Comparison of ENCODE assay signal across 9 cellular contexts in genomic region chr11:66350560-66351095, GRCh38. TPM values are rescaled to one million over a fixed set of nuclear protein-coding genes. Genes with fewer than 3 reads are reported as not detected.
A peak's percentile ranks its signal among the peaks of the same experiment; 100 is the strongest.
DNase-seq lines count a peak whose midpoint lies in the region; ATAC-seq and TF ChIP-seq lines count a peak whose summit lies in the region.
"Not testable (repeated sequence)": the region's sequence is repeated elsewhere in the genome, so short reads cannot be mapped to it uniquely, and the experiment has no call there.
"Had no signal": no experiment of that assay in that cellular context is flagged by ENCODE, and none has a peak within 500 bp of the region (broad histone marks: within the 10 kb centered on the region; RNA-seq: fewer than 3 reads in every experiment).

No MANE protein-coding gene starts in this region.

- H4K20me1 ChIP-seq in hepatocyte (ENCODE audit: insufficient read depth, poor library complexity, severe bottlenecking) = not testable (repeated sequence)

- TF ChIP-seq CTCF in Peyer's patch (IDR thresholded peaks at IDR 0.05); body of pancreas (IDR thresholded peaks at IDR 0.05); hepatocyte (IDR thresholded peaks at IDR 0.05; ENCODE audit: poor library complexity); right lobe of liver (IDR thresholded peaks at IDR 0.05); stomach (IDR thresholded peaks at IDR 0.05): not testable (repeated sequence)

- WGBS in body of pancreas, 2 donors = 35 to 53% methylated on average over 8 of the region's 8 CpGs
- WGBS in hepatocyte (ENCODE audit: low lambda C conversion rate, missing lambda C conversion rate) = 64% methylated on average over 8 of the region's 8 CpGs
- 33% methylated on average over 8 of the region's 8 CpGs for whole genome bisulfite sequencing in right lobe of liver (ENCODE audit: insufficient coverage, low coverage, low lambda C conversion rate, missing lambda C conversion rate)
- 37 to 63% (median 48%) methylated on average over 8 of the region's 8 CpGs for WGBS in stomach, 5 donors

- H3K36me3 ChIP-seq in Peyer's patch; body of pancreas (replicated peaks in 1 of 2; ENCODE audit: insufficient read depth in 1 of 2, low read depth in 2 of 2); hepatocyte (replicated peaks; ENCODE audit: insufficient read depth, low read depth); right lobe of liver; mucosa of stomach (ENCODE audit: control insufficient read depth, insufficient read depth, low read length); stomach: not testable (repeated sequence)

- peaks cover 38% of the 10 kb centered on the region for H3K79me2 ChIP-seq in hepatocyte

- ATAC-seq in body of pancreas = not testable (repeated sequence)
- ATAC-seq in right lobe of liver = peak in 1 of 4 donors; percentile 8

- peak overlapping the region; percentile 73 for H3K4me2 ChIP-seq in hepatocyte

- not testable (repeated sequence) for DNase-seq in Peyer's patch, stomach
- DNase-seq in body of pancreas = peak in 1 of 4 donors; percentile 29
- DNase-seq in hepatocyte (ENCODE audit: low spot score) = peak; percentile 10
- peak in 1 of 3 donors; percentile 8 for DNase-seq in right lobe of liver
- DNase-seq in posterior vena cava (ENCODE audit: low spot score) = peak; percentile 8

- H3K9me2 ChIP-seq in hepatocyte (replicated peaks; ENCODE audit: insufficient read depth) = not testable (repeated sequence)

- H3K27ac ChIP-seq in Peyer's patch (peak overlapping the region in 3 of 4 donors; percentile 65 to 94 (median 90)), body of pancreas (peak overlapping the region; percentile 83 to 98 (median 90)), hepatocyte (peak overlapping the region; percentile 99), right lobe of liver (peak overlapping the region in 2 of 3 donors; percentile 59 to 86), stomach (peak overlapping the region; percentile 75 to 94 (median 91))

- not testable (repeated sequence) for TF ChIP-seq EP300 in stomach (IDR thresholded peaks at IDR 0.05)

- peaks cover 8 to 29% (median 12%) of the 10 kb centered on the region in 4 donors for H3K4me1 ChIP-seq in Peyer's patch
- H3K4me1 ChIP-seq in body of pancreas = peaks cover 71% of the 10 kb centered on the region
- peaks cover 39% of the 10 kb centered on the region for H3K4me1 ChIP-seq in hepatocyte (ENCODE audit: insufficient read depth)
- peaks cover 0 to 42% (median 5%) of the 10 kb centered on the region in 4 donors for H3K4me1 ChIP-seq in right lobe of liver
- H3K4me1 ChIP-seq in mucosa of stomach (ENCODE audit: control insufficient read depth, insufficient read depth, low read length) = peaks cover 51% of the 10 kb centered on the region
- peaks cover 16 to 53% (median 39%) of the 10 kb centered on the region in 4 donors for H3K4me1 ChIP-seq in stomach

- not testable (repeated sequence) for H2AFZ ChIP-seq in hepatocyte

- H3K4me3 ChIP-seq in Peyer's patch = peak overlapping the region in 1 of 4 donors; percentile 48
- H3K4me3 ChIP-seq in body of pancreas, hepatocyte, stomach: not testable (repeated sequence)
- peak overlapping the region in 2 of 3 donors; percentile 27 to 49 for H3K4me3 ChIP-seq in right lobe of liver
- H3K4me3 ChIP-seq in mucosa of stomach (ENCODE audit: low read length) = peak overlapping the region; percentile 32

- TF ChIP-seq POLR2A in Peyer's patch (IDR thresholded peaks at IDR 0.05) = peak in 1 of 2 donors; percentile 13
- TF ChIP-seq POLR2A in body of pancreas (IDR thresholded peaks at IDR 0.05); right lobe of liver (IDR thresholded peaks at IDR 0.05); stomach (IDR thresholded peaks at IDR 0.05): not testable (repeated sequence)

- not testable (repeated sequence) for H3K27me3 ChIP-seq in Peyer's patch; body of pancreas; hepatocyte; right lobe of liver; mucosa of stomach (ENCODE audit: control insufficient read depth, insufficient read depth, low read length); stomach

- not testable (repeated sequence) for H3K9me3 ChIP-seq in Peyer's patch; body of pancreas; hepatocyte (ENCODE audit: low read depth); right lobe of liver; mucosa of stomach (ENCODE audit: control insufficient read depth, low read length); stomach

- H3K9ac ChIP-seq in mucosa of stomach (ENCODE audit: low read length) = peak overlapping the region; percentile 22

- intact Hi-C loops in body of pancreas (cut with DNase I); right lobe of liver (cut with DNase I); posterior vena cava (cut with DNase I); stomach (cut with DNase I; ENCODE audit: low total_unique reads): not testable (repeated sequence)

RNA-seq across cellular contexts. Expression of gene B4GAT1, which starts 3.2 kb away (rescaled TPM):
- total RNA-seq in Peyer's patch (10 to 100 TPM in 3 of 4 donors, 1 to 10 TPM in 1; 1.7 to 21.9 (median 18.8) TPM), body of pancreas (10 to 100 TPM; 17.8 to 20.8 TPM), hepatocyte (41.5 and 41.9 TPM in 2 replicates), right lobe of liver (10 to 100 TPM in 5 of 6 experiments, 1 to 10 TPM in 1; 6.3 to 25.4 (median 15.6) TPM), posterior vena cava (10 to 100 TPM; 16.5 to 20.0 TPM), stomach (10 to 100 TPM in 4 of 5 donors, 1 to 10 TPM in 1; 3.5 to 22.3 (median 18.4) TPM)
- polyA plus RNA-seq in hepatocyte (37.4 and 40.8 TPM in 2 replicates), stomach (10 to 100 TPM; 10.8 to 17.3 (median 11.3) TPM)

RNA-seq across cellular contexts. Expression of gene BRMS1, which starts 5.7 kb away (rescaled TPM):
- total RNA-seq in Peyer's patch (10 to 100 TPM; 36.9 to 63.5 (median 50.3) TPM), body of pancreas (10 to 100 TPM; 19.4 to 23.1 TPM), hepatocyte (34.5 and 39.7 TPM in 2 replicates), right lobe of liver (10 to 100 TPM in 5 of 6 experiments, 1 to 10 TPM in 1; 8.2 to 31.9 (median 12.1) TPM), posterior vena cava (10 to 100 TPM; 20.4 to 22.0 TPM), stomach (100 to 1,000 TPM in 1 of 5 donors, 10 to 100 TPM in 4; 14.6 to 105 (median 37.4) TPM)
- polyA plus RNA-seq in hepatocyte (48.6 and 54.0 TPM in 2 replicates), stomach (10 to 100 TPM; 60.1 to 68.7 (median 64.2) TPM)

RNA-seq across cellular contexts. Expression of gene RIN1, which starts 14.4 kb away (rescaled TPM):
- total RNA-seq in Peyer's patch = 10 to 100 TPM in 2 of 4 donors, 1 to 10 TPM in 2; 4.1 to 18.9 (median 10.8) TPM
- total RNA-seq in body of pancreas = 10 to 100 TPM in 1 of 2 donors, under 1 TPM in 1; 0.99 to 11.4 TPM
- total RNA-seq in hepatocyte = 4.3 and 6.2 TPM in 2 replicates
- 9.5 and 12.8 TPM in 2 replicates for polyA plus RNA-seq in hepatocyte
- total RNA-seq in right lobe of liver = 1 to 10 TPM in 3 of 6 experiments, under 1 TPM in 3; 0.46 to 1.8 (median 0.94) TPM
- 1 to 10 TPM; 5.4 to 7.4 TPM for total RNA-seq in posterior vena cava
- 10 to 100 TPM in 2 of 5 donors, 1 to 10 TPM in 2, under 1 TPM in 1; 0.58 to 26.4 (median 7.1) TPM for total RNA-seq in stomach
- polyA plus RNA-seq in stomach = 10 to 100 TPM in 2 of 3 donors, 1 to 10 TPM in 1; 7.8 to 17.3 (median 10.7) TPM

RNA-seq across cellular contexts. Expression of gene SLC29A2, which starts 20.9 kb away (rescaled TPM):
- 10 to 100 TPM in 3 of 4 donors, 1 to 10 TPM in 1; 7.4 to 21.6 (median 17.1) TPM for total RNA-seq in Peyer's patch
- total RNA-seq in body of pancreas = 10 to 100 TPM in 1 of 2 donors, 1 to 10 TPM in 1; 5.4 to 14.2 TPM
- 7.4 and 11.3 TPM in 2 replicates for total RNA-seq in hepatocyte
- 20.2 and 27.1 TPM in 2 replicates for polyA plus RNA-seq in hepatocyte
- 1 to 10 TPM in 4 of 6 experiments, under 1 TPM in 2; 0.35 to 2.2 (median 1.1) TPM for total RNA-seq in right lobe of liver
- 1 to 10 TPM; 1.7 to 2.0 TPM for total RNA-seq in posterior vena cava
- 10 to 100 TPM in 1 of 5 donors, 1 to 10 TPM in 4; 3.9 to 14.3 (median 7.0) TPM for total RNA-seq in stomach
- 10 to 100 TPM in 1 of 3 donors, 1 to 10 TPM in 2; 2.0 to 10.1 (median 5.8) TPM for polyA plus RNA-seq in stomach

RNA-seq across cellular contexts. Expression of gene CD248, which starts 33.8 kb away (rescaled TPM):
- total RNA-seq in Peyer's patch (10 to 100 TPM in 3 of 4 donors, 1 to 10 TPM in 1; 2.9 to 44.6 (median 12.0) TPM), body of pancreas (10 to 100 TPM; 10.6 to 86.0 TPM), hepatocyte (19.9 and 24.6 TPM in 2 replicates), right lobe of liver (1 to 10 TPM in 3 of 6 experiments, under 1 TPM in 3; 0.37 to 3.2 (median 0.94) TPM), posterior vena cava (100 to 1,000 TPM in 1 of 2 donors, 10 to 100 TPM in 1; 67.5 to 248 TPM), stomach (10 to 100 TPM in 2 of 5 donors, 1 to 10 TPM in 2, under 1 TPM in 1; 0.58 to 66.9 (median 6.8) TPM)
- polyA plus RNA-seq in hepatocyte (210 and 250 TPM in 2 replicates), stomach (1 to 10 TPM; 2.3 to 5.6 (median 4.6) TPM)
- total RNA-seq: Calu3, HT-29 had no signal
